9 cellular contexts compared by ENCODE assay signal in genomic region chr2:219499058-219499307, GRCh38. TPM values are rescaled to one million over a fixed set of nuclear protein-coding genes. Genes with fewer than 3 reads are reported as not detected.
DNase-seq lines count a peak whose midpoint lies in the region; ATAC-seq and TF ChIP-seq lines count a peak whose summit lies in the region.
"Had no signal": no experiment of that assay in that cellular context is flagged by ENCODE, and none has a peak within 500 bp of the region (broad histone marks: within the 10 kb centered on the region; RNA-seq: fewer than 3 reads in every experiment).

No MANE protein-coding gene starts in this region.

- H3K4me1 Mint-ChIP-seq in brain, result peaks cover 76% of the 10 kb centered on the region

- peak overlapping the region; percentile 86 to 95 (median 88) for H3K4me3 Mint-ChIP-seq in brain

- peaks cover 12% of the 10 kb centered on the region for H3K36me3 ChIP-seq in right atrium auricular region
- no peaks in the 10 kb centered on the region for H3K36me3 ChIP-seq in mesodermal cell (ENCODE audit: control insufficient read depth, insufficient read depth, low read length)

- H3K4me3 ChIP-seq in right atrium auricular region, result peak overlapping the region; percentile 80 to 87
- H3K4me3 ChIP-seq in mesodermal cell (ENCODE audit: extremely low read depth, insufficient read depth, low read length, poor library complexity, severe bottlenecking), result peak overlapping the region; percentile 57

- H3K27me3 Mint-ChIP-seq in brain, result peaks cover 47% of the 10 kb centered on the region

- 8 to 10% methylated on average over 3 of the region's 3 CpGs for WGBS in mesodermal cell (ENCODE audit: insufficient coverage in 2 of 2), 2 experiments

- H3K9me3 ChIP-seq in right atrium auricular region, result no peaks in the 10 kb centered on the region
- no peaks in the 10 kb centered on the region for H3K9me3 ChIP-seq in mesodermal cell (ENCODE audit: control insufficient read depth, low read length)

- ATAC-seq in Right ventricle myocardium superior (ENCODE audit: poor library complexity), result no peak

- H3K27ac ChIP-seq in right atrium auricular region, result peak overlapping the region; percentile 98 to 99
- H3K27ac ChIP-seq in mesodermal cell (ENCODE audit: low read depth, low read length, severe bottlenecking), result peak overlapping the region; percentile 44

- no peak for TF ChIP-seq CTCF in right atrium auricular region (IDR thresholded peaks at IDR 0.05)
- no peak for TF ChIP-seq CTCF in brain (conservative IDR thresholded peaks at IDR 0.05)

- intact Hi-C loops in Right ventricle myocardium superior (cut with DNase I) (no loop called here), posterior cingulate gyrus (cut with DNase I) (no loop called here)

- DNase-seq in right atrium auricular region (ENCODE audit: low spot score), result no peak
- DNase-seq in Right ventricle myocardium superior, result no peak
- no peak for DNase-seq in SW 1271 (lab: John Stamatoyannopoulos, UW)
- DNase-seq in medulla oblongata (ENCODE audit: extremely low spot score), result no peak
- DNase-seq in effector CD8-positive, alpha-beta T cell (lab: John Stamatoyannopoulos, UW), result no peak
- no peak for DNase-seq in posterior cingulate gyrus

- no peaks in the 10 kb centered on the region for H3K27me3 ChIP-seq in right atrium auricular region

- H3K4me1 ChIP-seq in right atrium auricular region (peaks cover 0 to 54% of the 10 kb centered on the region in 2 donors), mesodermal cell (ENCODE audit: control insufficient read depth, insufficient read depth, low read length, poor library complexity, severe bottlenecking) (peaks cover 41% of the 10 kb centered on the region)

- peaks cover 0 to 6% (median 0%) of the 10 kb centered on the region in 5 experiments for H3K9me3 Mint-ChIP-seq in brain

- H3K27ac Mint-ChIP-seq in brain, result peak overlapping the region; percentile 83 to 95 (median 91)

- no peaks in the 10 kb centered on the region for H3K36me3 Mint-ChIP-seq in brain

RNA-seq across cellular contexts. Expression of gene GMPPA, which starts 0.3 kb away (rescaled TPM):
- total RNA-seq in right atrium auricular region, result 10 to 100 TPM; 21.6 to 23.3 TPM
- total RNA-seq in Right ventricle myocardium superior, result 22.3 TPM
- 22.0 TPM for polyA plus RNA-seq in brain (ENCODE audit: insufficient read depth, low read depth, low replicate concordance)
- 37.9 TPM for polyA plus RNA-seq in mesodermal cell (2013, experiment 1 of 2)
- 33.5 TPM for polyA plus RNA-seq in mesodermal cell (2013, experiment 2 of 2)

RNA-seq across cellular contexts. Expression of gene ASIC4, which starts 15.3 kb away (rescaled TPM):
- total RNA-seq in right atrium auricular region (not detected), Right ventricle myocardium superior (not detected)
- polyA plus RNA-seq in brain (ENCODE audit: insufficient read depth, low read depth, low replicate concordance), result 1.2 TPM
- polyA plus RNA-seq in mesodermal cell (2013, experiment 1 of 2), result 0.59 TPM
- polyA plus RNA-seq in mesodermal cell (2013, experiment 2 of 2), result 0.71 TPM
- total RNA-seq: SK-MEL-5 had no signal

RNA-seq across cellular contexts. Expression of gene CHPF, which starts 44.6 kb away (rescaled TPM):
- total RNA-seq in right atrium auricular region, result 100 to 1,000 TPM; 206 to 228 TPM
- total RNA-seq in Right ventricle myocardium superior, result 85.9 TPM
- 41.6 TPM for polyA plus RNA-seq in brain (ENCODE audit: insufficient read depth, low read depth, low replicate concordance)
- 79.3 TPM for polyA plus RNA-seq in mesodermal cell (2013, experiment 1 of 2)
- 60.9 TPM for polyA plus RNA-seq in mesodermal cell (2013, experiment 2 of 2)

RNA-seq across cellular contexts. Expression of gene TMEM198, which starts 44.8 kb away (rescaled TPM):
- total RNA-seq in right atrium auricular region, result 1 to 10 TPM; 1.8 to 4.3 TPM
- total RNA-seq in Right ventricle myocardium superior, result 2.6 TPM
- 23.1 TPM for polyA plus RNA-seq in brain (ENCODE audit: insufficient read depth, low read depth, low replicate concordance)
- 4.3 TPM for polyA plus RNA-seq in mesodermal cell (2013, experiment 1 of 2)
- 3.3 TPM for polyA plus RNA-seq in mesodermal cell (2013, experiment 2 of 2)
